ENCODE assay signal across 36 cellular contexts in genomic region chr9:74524289-74524688, GRCh38. TPM values are rescaled to one million over a fixed set of nuclear protein-coding genes. Genes with fewer than 3 reads are reported as not detected.
"Had no signal": no experiment of that assay in that cellular context is flagged by ENCODE, and none has a peak within 500 bp of the region (broad histone marks: within the 10 kb centered on the region; RNA-seq: fewer than 3 reads in every experiment).

No MANE protein-coding gene starts in this region.

- DNase-seq: activated CD4-positive, alpha-beta memory T cell treated with anti-CD3 and anti-CD28 coated beads for 36 hours; activated CD4-positive, alpha-beta T cell treated with anti-CD3 and anti-CD28 coated beads for 36 hours; activated CD4-positive, alpha-beta T cell treated with anti-CD3 and anti-CD28 coated beads, Interleukin-2, amount 10 ng/mL, durations not matched to agents 24 days and 14 days; activated CD4-positive, CD25-positive, alpha-beta regulatory T cell; activated CD4-positive, CD25-positive, alpha-beta regulatory T cell treated with anti-CD3 and anti-CD28 coated beads, Interleukin-2, amount 50 U/mL, for 72 hours; activated CD8-positive, alpha-beta memory T cell treated with anti-CD3 and anti-CD28 coated beads, Interleukin-2, amount 10 ng/mL, durations not matched to agents 7 days and 5 days; activated CD8-positive, alpha-beta memory T cell treated with anti-CD3 and anti-CD28 coated beads, Interleukin-2, amount 50 U/mL, for 4 hours; activated CD8-positive, alpha-beta T cell treated with anti-CD3 and anti-CD28 coated beads, Interleukin-2, amount 10 ng/mL, durations not matched to agents 7 days and 5 days; activated effector memory CD4-positive, alpha-beta T cell treated with anti-CD3 and anti-CD28 coated beads, Interleukin-2, amount 50 U/mL, for 16 hours; activated naive CD4-positive, alpha-beta T cell treated with anti-CD3 and anti-CD28 coated beads for 36 hours; activated naive CD8-positive, alpha-beta T cell treated with anti-CD3 and anti-CD28 coated beads for 36 hours; activated naive CD8-positive, alpha-beta T cell treated with anti-CD3 and anti-CD28 coated beads, Interleukin-2, amount 50 U/mL, for 24 hours; activated T-cell treated with anti-CD3 and anti-CD28 coated beads, Interleukin-2, amount 50 U/mL, for 1 hour; activated T-cell treated with anti-CD3 and anti-CD28 coated beads, Interleukin-2, amount 50 U/mL, for 48 hours; adrenal gland; amygdala; aorta; body of pancreas; caudate nucleus; cortex of kidney; effector CD8-positive, alpha-beta T cell; esophagus squamous epithelium; foreskin melanocyte; head of caudate nucleus; hippocampal formation; T1000; WERI-Rb-1 had no signal

- H3K9me3 Mint-ChIP-seq: activated CD4-positive, alpha-beta memory T cell treated with anti-CD3 and anti-CD28 coated beads for 36 hours; activated CD4-positive, alpha-beta T cell treated with anti-CD3 and anti-CD28 coated beads, Interleukin-2, amount 10 ng/mL, durations not matched to agents 24 days and 14 days; activated naive CD4-positive, alpha-beta T cell treated with anti-CD3 and anti-CD28 coated beads for 36 hours; activated naive CD8-positive, alpha-beta T cell treated with anti-CD3 and anti-CD28 coated beads for 36 hours; activated naive CD8-positive, alpha-beta T cell treated with anti-CD3 and anti-CD28 coated beads, Interleukin-2, amount 50 U/mL, for 24 hours; activated T-helper 1 cell treated with anti-CD3 and anti-CD28 coated beads, Interleukin-12 subunit alpha, Interleukin-12 subunit beta, Interleukin-2, Interleukin-4 antibody, amounts not matched to agents 30 ng/mL and 10 ng/mL and 1 ng/mL, durations not matched to agents 14 hours and 24 hours and 36 hours; activated T-helper 2 cell treated with anti-CD3 and anti-CD28 coated beads, Interferon-gamma antibody, Interleukin-2, Interleukin-4, amounts not matched to agents 10 μg/mL and 5 μg/mL and 100 μg/mL, durations not matched to agents 14 hours and 24 hours and 36 hours; T-helper 2 cell treated with Interferon-gamma antibody and Interleukin-4, amounts not matched to agents 5 μg/mL and 100 μg/mL, for 36 hours had no signal

- H3K27me3 ChIP-seq: adrenal gland, body of pancreas, esophagus squamous epithelium, gastroesophageal sphincter had no signal

- H3K27ac Mint-ChIP-seq: activated CD4-positive, alpha-beta memory T cell treated with anti-CD3 and anti-CD28 coated beads for 36 hours; activated CD4-positive, alpha-beta T cell treated with anti-CD3 and anti-CD28 coated beads for 36 hours; activated CD4-positive, alpha-beta T cell treated with anti-CD3 and anti-CD28 coated beads, Interleukin-2, amount 10 ng/mL, durations not matched to agents 24 days and 14 days; activated CD8-positive, alpha-beta memory T cell treated with anti-CD3 and anti-CD28 coated beads, Interleukin-2, amount 10 ng/mL, durations not matched to agents 7 days and 5 days; activated CD8-positive, alpha-beta T cell treated with anti-CD3 and anti-CD28 coated beads, Interleukin-2, amount 10 ng/mL, durations not matched to agents 7 days and 5 days; activated naive CD4-positive, alpha-beta T cell treated with anti-CD3 and anti-CD28 coated beads for 36 hours; activated naive CD4-positive, alpha-beta T cell treated with anti-CD3 and anti-CD28 coated beads, Interleukin-2, amount 50 U/mL, for 24 hours; activated naive CD8-positive, alpha-beta T cell treated with anti-CD3 and anti-CD28 coated beads for 36 hours; activated naive CD8-positive, alpha-beta T cell treated with anti-CD3 and anti-CD28 coated beads, Interleukin-2, amount 50 U/mL, for 24 hours; activated T-helper 1 cell treated with anti-CD3 and anti-CD28 coated beads, Interleukin-12 subunit alpha, Interleukin-12 subunit beta, Interleukin-2, Interleukin-4 antibody, amounts not matched to agents 30 ng/mL and 10 ng/mL and 1 ng/mL, durations not matched to agents 14 hours and 24 hours and 36 hours; activated T-helper 2 cell treated with anti-CD3 and anti-CD28 coated beads, Interferon-gamma antibody, Interleukin-2, Interleukin-4, amounts not matched to agents 10 μg/mL and 5 μg/mL and 100 μg/mL, durations not matched to agents 14 hours and 24 hours and 36 hours; T-helper 2 cell treated with Interferon-gamma antibody and Interleukin-4, amounts not matched to agents 5 μg/mL and 100 μg/mL, for 36 hours had no signal

- H3K27me3 Mint-ChIP-seq: activated CD4-positive, alpha-beta memory T cell treated with anti-CD3 and anti-CD28 coated beads for 36 hours had no signal

- H3K4me3 Mint-ChIP-seq: activated CD4-positive, alpha-beta memory T cell treated with anti-CD3 and anti-CD28 coated beads for 36 hours; activated CD4-positive, alpha-beta T cell treated with anti-CD3 and anti-CD28 coated beads for 36 hours; activated CD4-positive, alpha-beta T cell treated with anti-CD3 and anti-CD28 coated beads, Interleukin-2, amount 10 ng/mL, durations not matched to agents 24 days and 14 days; activated CD8-positive, alpha-beta memory T cell treated with anti-CD3 and anti-CD28 coated beads, Interleukin-2, amount 10 ng/mL, durations not matched to agents 7 days and 5 days; activated CD8-positive, alpha-beta T cell treated with anti-CD3 and anti-CD28 coated beads, Interleukin-2, amount 10 ng/mL, durations not matched to agents 7 days and 5 days; activated naive CD4-positive, alpha-beta T cell treated with anti-CD3 and anti-CD28 coated beads for 36 hours; activated naive CD4-positive, alpha-beta T cell treated with anti-CD3 and anti-CD28 coated beads, Interleukin-2, amount 50 U/mL, for 24 hours; activated naive CD8-positive, alpha-beta T cell treated with anti-CD3 and anti-CD28 coated beads for 36 hours; activated naive CD8-positive, alpha-beta T cell treated with anti-CD3 and anti-CD28 coated beads, Interleukin-2, amount 50 U/mL, for 24 hours; activated T-helper 1 cell treated with anti-CD3 and anti-CD28 coated beads, Interleukin-12 subunit alpha, Interleukin-12 subunit beta, Interleukin-2, Interleukin-4 antibody, amounts not matched to agents 30 ng/mL and 10 ng/mL and 1 ng/mL, durations not matched to agents 14 hours and 24 hours and 36 hours; T-helper 2 cell treated with Interferon-gamma antibody and Interleukin-4, amounts not matched to agents 5 μg/mL and 100 μg/mL, for 36 hours had no signal

- ATAC-seq: activated CD4-positive, alpha-beta T cell treated with anti-CD3 and anti-CD28 coated beads for 36 hours; activated CD8-positive, alpha-beta memory T cell treated with anti-CD3 and anti-CD28 coated beads, Interleukin-2, amount 10 ng/mL, durations not matched to agents 7 days and 5 days; activated CD8-positive, alpha-beta T cell treated with anti-CD3 and anti-CD28 coated beads, Interleukin-2, amount 10 ng/mL, durations not matched to agents 7 days and 5 days; activated naive CD8-positive, alpha-beta T cell treated with anti-CD3 and anti-CD28 coated beads, Interleukin-2, amount 50 U/mL, for 24 hours; body of pancreas; gastroesophageal sphincter had no signal

- H3K4me1 ChIP-seq: adrenal gland, body of pancreas, esophagus squamous epithelium, gastroesophageal sphincter had no signal

- H3K9me3 ChIP-seq: adrenal gland, body of pancreas, esophagus squamous epithelium, gastroesophageal sphincter had no signal

- FAIRE-seq: endothelial cell of umbilical vein had no signal

- H3K36me3 Mint-ChIP-seq: activated CD4-positive, alpha-beta memory T cell treated with anti-CD3 and anti-CD28 coated beads for 36 hours; activated CD8-positive, alpha-beta memory T cell treated with anti-CD3 and anti-CD28 coated beads, Interleukin-2, amount 10 ng/mL, durations not matched to agents 7 days and 5 days; activated naive CD4-positive, alpha-beta T cell treated with anti-CD3 and anti-CD28 coated beads, Interleukin-2, amount 50 U/mL, for 24 hours; activated naive CD8-positive, alpha-beta T cell treated with anti-CD3 and anti-CD28 coated beads for 36 hours had no signal

- H3K27ac ChIP-seq: adrenal gland, body of pancreas, epithelial cell of prostate, esophagus squamous epithelium, gastroesophageal sphincter, WERI-Rb-1 had no signal

- H3K4me1 Mint-ChIP-seq: activated CD4-positive, alpha-beta T cell treated with anti-CD3 and anti-CD28 coated beads for 36 hours; activated CD4-positive, alpha-beta T cell treated with anti-CD3 and anti-CD28 coated beads, Interleukin-2, amount 10 ng/mL, durations not matched to agents 24 days and 14 days; activated CD8-positive, alpha-beta memory T cell treated with anti-CD3 and anti-CD28 coated beads, Interleukin-2, amount 10 ng/mL, durations not matched to agents 7 days and 5 days; activated naive CD4-positive, alpha-beta T cell treated with anti-CD3 and anti-CD28 coated beads, Interleukin-2, amount 50 U/mL, for 24 hours; activated naive CD8-positive, alpha-beta T cell treated with anti-CD3 and anti-CD28 coated beads for 36 hours; activated naive CD8-positive, alpha-beta T cell treated with anti-CD3 and anti-CD28 coated beads, Interleukin-2, amount 50 U/mL, for 24 hours had no signal

- H3K4me3 ChIP-seq: adrenal gland, body of pancreas, esophagus squamous epithelium, gastroesophageal sphincter had no signal

RNA-seq across cellular contexts. Expression of gene RORB, which starts 27.2 kb away (rescaled TPM):
- total RNA-seq: chondrocyte, dermis microvascular lymphatic vessel endothelial cell, endothelial cell of umbilical vein had no signal
- polyA plus RNA-seq: endothelial cell of umbilical vein had no signal
